Comparison of ENCODE assay signal across 1 cellular context in the genomic region with DNA sequence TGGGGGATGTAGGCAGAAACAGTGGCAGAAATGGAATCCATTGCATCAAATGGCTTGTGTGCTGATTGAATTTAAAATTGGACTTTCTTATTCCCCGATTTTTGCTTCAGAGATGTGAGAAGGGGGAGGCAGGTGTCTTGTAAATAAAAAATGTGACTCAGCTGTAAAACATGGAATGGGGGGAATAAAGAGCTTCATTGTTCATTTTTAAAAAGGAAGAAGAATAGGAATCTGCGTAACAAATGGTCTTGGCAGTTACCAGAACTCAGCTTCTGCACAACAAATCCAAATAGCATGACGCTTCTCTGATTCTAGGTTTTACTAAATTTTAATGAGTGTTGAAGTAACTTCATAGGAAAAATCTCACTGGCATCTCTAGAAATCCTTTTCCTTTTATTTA.
TF ChIP-seq lines count a peak whose summit lies in the region.

No MANE protein-coding gene starts in this region.

TF ChIP-seq in SK-N-SH, 30 proteins besides CTCF, POLR2A, EP300 and RAD21 (continued from another document):
- TF ChIP-seq, protein P1, sequence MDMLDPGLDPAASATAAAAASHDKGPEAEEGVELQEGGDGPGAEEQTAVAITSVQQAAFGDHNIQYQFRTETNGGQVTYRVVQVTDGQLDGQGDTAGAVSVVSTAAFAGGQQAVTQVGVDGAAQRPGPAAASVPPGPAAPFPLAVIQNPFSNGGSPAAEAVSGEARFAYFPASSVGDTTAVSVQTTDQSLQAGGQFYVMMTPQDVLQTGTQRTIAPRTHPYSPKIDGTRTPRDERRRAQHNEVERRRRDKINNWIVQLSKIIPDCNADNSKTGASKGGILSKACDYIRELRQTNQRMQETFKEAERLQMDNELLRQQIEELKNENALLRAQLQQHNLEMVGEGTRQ (IDR thresholded peaks at IDR 0.05; ENCODE audit: borderline replicate concordance, low read depth, low read length) = no peak
- TF ChIP-seq FOXJ3 (CRISPR knock-in tag; IDR thresholded peaks at IDR 0.05) (no peak), MEF2A (IDR thresholded peaks at IDR 0.05; ENCODE audit: borderline replicate concordance, low read depth) (no peak), TAF1 (IDR thresholded peaks at IDR 0.05; ENCODE audit: borderline replicate concordance, low read depth, low read length) (no peak), RXRA (IDR thresholded peaks at IDR 0.05; ENCODE audit: borderline replicate concordance, low read depth) (no peak), YY1 (IDR thresholded peaks at IDR 0.05; ENCODE audit: low read depth) (no peak)
